In the genomic region with DNA sequence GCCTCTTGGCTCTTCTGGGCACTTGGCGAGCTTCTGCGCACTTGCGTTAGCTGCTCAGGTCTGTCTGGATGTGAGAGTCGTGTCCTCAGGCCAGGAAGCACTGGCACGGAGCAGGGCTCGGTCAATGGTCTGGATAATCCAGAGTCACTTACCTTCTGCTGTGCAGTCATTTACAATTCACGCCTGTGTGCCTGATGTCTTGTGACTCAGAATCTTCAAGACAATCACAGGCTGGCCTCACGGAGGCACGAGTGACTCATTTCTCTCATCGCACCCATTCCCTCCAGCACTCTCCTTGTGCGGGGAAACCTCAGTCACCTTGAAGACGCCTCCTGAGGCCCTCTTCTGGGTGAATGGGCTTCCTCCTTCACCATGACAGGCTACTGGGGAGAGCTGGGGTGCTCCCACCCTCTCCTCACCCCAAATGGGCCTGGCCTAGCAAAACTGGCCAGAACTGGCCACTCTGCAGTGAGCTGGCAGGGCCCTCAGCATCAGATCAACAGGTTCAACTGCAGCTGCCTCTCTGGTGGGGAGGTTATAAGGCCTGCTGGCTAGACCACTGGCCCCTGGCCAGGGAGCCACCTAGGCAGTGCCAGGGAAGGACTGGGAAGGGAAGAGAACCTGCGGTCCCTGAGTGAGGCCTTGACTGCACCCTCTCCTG, we compare ENCODE assay signal across 8 cellular contexts. TPM values are rescaled to one million over a fixed set of nuclear protein-coding genes. Genes with fewer than 3 reads are reported as not detected.
DNase-seq lines count a peak whose midpoint lies in the region; ATAC-seq and TF ChIP-seq lines count a peak whose summit lies in the region.

No MANE protein-coding gene starts in this region.

- intact Hi-C loops in adrenal gland (cut with DNase I) = loop anchor here (10.0 kb wide), 2 partner anchors 91 to 131 kb away; partner anchors contain the start of gene NME4 (in 1 of the 2)

- H3K4me1 ChIP-seq in SJSA1 (replicated peaks) = peaks cover 33% of the 10 kb centered on the region
- H3K4me1 ChIP-seq in adrenal gland (replicated peaks in 1 of 2) = peaks cover 29 to 43% of the 10 kb centered on the region in 2 donors

- no peak for TF ChIP-seq CTCF in adrenal gland (IDR thresholded peaks at IDR 0.05)

- peak in 1 of 2 donors; percentile 24 for TF ChIP-seq POLR2A in adrenal gland (IDR thresholded peaks at IDR 0.05)

- H3K27ac ChIP-seq in SJSA1 (peak overlapping the region; percentile 23), adrenal gland (peak overlapping the region in 4 of 5 donors; percentile 96 to 99 (median 98))

- H3K27me3 ChIP-seq in SJSA1 (replicated peaks) (no peaks in the 10 kb centered on the region), adrenal gland (no peaks in the 10 kb centered on the region)

- no peaks in the 10 kb centered on the region for H3K9me3 ChIP-seq in SJSA1 (replicated peaks)
- no peaks in the 10 kb centered on the region for H3K9me3 ChIP-seq in adrenal gland (replicated peaks in 1 of 3)

- DNase-seq in activated gamma-delta T cell treated with Interleukin-2 at 50 U/mL for 16 hours (peak; percentile 50), activated gamma-delta T cell (lab: John Stamatoyannopoulos, UW) (no peak), SJSA1 (ENCODE audit: low read depth in 1 of 2, low spot score in 2 of 2) (peak; percentile 75 to 86), adrenal gland (peak in 6 of 7 donors; percentile 37 to 73 (median 60)), islet precursor cell (peak; percentile 90), NCI-H1105 (lab: John Stamatoyannopoulos, UW) (no peak)
- DNase-seq in stimulated activated CD4-positive, alpha-beta T cell treated with anti-CD3 and anti-CD28 coated beads, Interleukin-4, amount 100 ng/mL, for 1 hour = peak; percentile 69

- H3K36me3 ChIP-seq in SJSA1 = peaks cover 32% of the 10 kb centered on the region
- H3K36me3 ChIP-seq in adrenal gland (replicated peaks in 1 of 2) = peaks cover 0 to 1% of the 10 kb centered on the region in 2 donors

- ATAC-seq in HG02970 (IDR thresholded peaks at IDR 0.05; ENCODE audit: low FRiP score, unreplicated experiment) = no peak

- 51 to 70% (median 63%) methylated on average over 12 to 13 of the region's 13 CpGs for WGBS in adrenal gland, 4 donors

- H3K4me3 ChIP-seq in SJSA1 (peak overlapping the region; percentile 65), adrenal gland (peak overlapping the region in 1 of 4 donors; percentile 68)

RNA-seq across cellular contexts. Expression of gene CAPN15, which starts 1.9 kb away (rescaled TPM):
- 44.4 and 46.1 TPM in 2 replicates for total RNA-seq in SJSA1 (2014; rRNA removed; shearing (Covaris generic))
- 10 to 100 TPM; 26.3 to 45.8 (median 43.0) TPM for total RNA-seq in adrenal gland
- 10 to 100 TPM in 2 of 3 donors, 1 to 10 TPM in 1; 2.3 to 91.8 (median 56.8) TPM for polyA plus RNA-seq in adrenal gland

RNA-seq across cellular contexts. Expression of gene PRR35, which starts 34.5 kb away (rescaled TPM):
- not detected in 2 replicates for total RNA-seq in SJSA1 (2014; rRNA removed; shearing (Covaris generic))
- total RNA-seq in adrenal gland = not detected
- polyA plus RNA-seq in adrenal gland = not detected

RNA-seq across cellular contexts. Expression of gene NHLRC4, which starts 41.2 kb away (rescaled TPM):
- total RNA-seq in SJSA1 (2014; rRNA removed; shearing (Covaris generic)) = 0.37 TPM in 1 of 2 replicates, not detected in the other
- total RNA-seq in adrenal gland = 10 to 100 TPM in 5 of 8 donors, 1 to 10 TPM in 3; 1.6 to 22.3 (median 13.5) TPM
- polyA plus RNA-seq in adrenal gland = 1 to 10 TPM in 2 of 3 donors, under 1 TPM in 1; 0.57 to 7.2 (median 3.3) TPM

RNA-seq across cellular contexts. Expression of gene PIGQ, which starts 44.1 kb away (rescaled TPM):
- total RNA-seq in SJSA1 (2014; rRNA removed; shearing (Covaris generic)) = 19.6 and 33.8 TPM in 2 replicates
- 100 to 1,000 TPM in 1 of 8 donors, 10 to 100 TPM in 7; 37.4 to 107 (median 81.0) TPM for total RNA-seq in adrenal gland
- 100 to 1,000 TPM in 2 of 3 donors, 10 to 100 TPM in 1; 12.7 to 317 (median 111) TPM for polyA plus RNA-seq in adrenal gland

Comparison
In these comparisons a context has a peak if more than half of its experiments do, and no peak if none do; other contexts are left out.
1. DNase-seq: peak in activated gamma-delta T cell treated with Interleukin-2 at 50 U/mL for 16 hours (single experiment), SJSA1 (2 of 2), adrenal gland (6 of 7), islet precursor cell (single experiment) and stimulated activated CD4-positive, alpha-beta T cell treated with anti-CD3 and anti-CD28 coated beads, Interleukin-4, amount 100 ng/mL, for 1 hour (single experiment); none in activated gamma-delta T cell (single experiment) and NCI-H1105 (single experiment).